Comparison of ENCODE assay signal across 1 cellular context in the genomic region with DNA sequence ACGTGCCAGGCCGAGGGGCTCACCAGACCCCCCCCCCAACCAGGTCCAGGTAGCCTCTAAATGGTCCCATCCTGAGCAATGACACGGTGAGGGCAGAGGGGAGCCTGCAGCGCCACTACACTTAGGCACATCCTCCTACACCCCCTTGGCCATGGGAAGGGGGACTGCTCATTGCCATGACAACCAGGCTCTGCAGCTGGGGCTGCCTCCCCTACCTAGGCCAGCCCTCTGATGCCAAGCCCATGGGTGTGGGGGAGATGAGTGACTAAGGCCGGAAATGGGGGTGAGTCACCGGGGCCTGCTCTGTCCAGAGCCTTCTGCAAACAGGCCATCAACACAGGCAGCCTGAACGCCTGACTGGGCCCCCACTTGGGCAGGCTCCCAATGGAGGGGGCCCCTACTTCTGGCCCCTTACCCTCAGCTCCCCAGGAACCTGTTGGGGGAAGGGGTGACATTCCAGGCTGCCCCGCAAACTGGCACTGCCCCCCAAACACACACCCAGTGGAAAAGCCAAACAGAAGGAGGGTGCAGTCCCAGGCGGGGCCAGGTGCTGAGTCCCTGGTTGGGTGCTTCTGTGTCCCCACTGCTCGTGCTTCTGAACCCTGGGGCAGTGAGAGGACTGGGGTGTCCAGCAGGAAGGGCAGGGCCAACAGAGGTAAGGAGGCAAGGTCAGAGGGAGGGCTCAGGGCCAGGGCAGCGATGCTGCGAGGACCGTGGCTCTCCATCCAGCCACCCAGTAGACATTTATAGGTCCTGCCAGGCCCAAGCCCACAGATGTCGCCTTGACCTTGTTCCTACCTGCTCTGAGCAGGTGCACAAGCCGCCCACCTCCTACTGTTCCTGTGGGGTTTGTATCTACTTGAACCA.
TF ChIP-seq lines count a peak whose summit lies in the region.

No MANE protein-coding gene starts in this region.

TF ChIP-seq in WTC11, 78 proteins besides CTCF, POLR2A, EP300 and RAD21 (continued from another document):
- TF ChIP-seq, protein P1, sequence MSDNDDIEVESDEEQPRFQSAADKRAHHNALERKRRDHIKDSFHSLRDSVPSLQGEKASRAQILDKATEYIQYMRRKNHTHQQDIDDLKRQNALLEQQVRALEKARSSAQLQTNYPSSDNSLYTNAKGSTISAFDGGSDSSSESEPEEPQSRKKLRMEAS (CRISPR knock-in tag; IDR thresholded peaks at IDR 0.05) = no peak
- TF ChIP-seq, protein P2, sequence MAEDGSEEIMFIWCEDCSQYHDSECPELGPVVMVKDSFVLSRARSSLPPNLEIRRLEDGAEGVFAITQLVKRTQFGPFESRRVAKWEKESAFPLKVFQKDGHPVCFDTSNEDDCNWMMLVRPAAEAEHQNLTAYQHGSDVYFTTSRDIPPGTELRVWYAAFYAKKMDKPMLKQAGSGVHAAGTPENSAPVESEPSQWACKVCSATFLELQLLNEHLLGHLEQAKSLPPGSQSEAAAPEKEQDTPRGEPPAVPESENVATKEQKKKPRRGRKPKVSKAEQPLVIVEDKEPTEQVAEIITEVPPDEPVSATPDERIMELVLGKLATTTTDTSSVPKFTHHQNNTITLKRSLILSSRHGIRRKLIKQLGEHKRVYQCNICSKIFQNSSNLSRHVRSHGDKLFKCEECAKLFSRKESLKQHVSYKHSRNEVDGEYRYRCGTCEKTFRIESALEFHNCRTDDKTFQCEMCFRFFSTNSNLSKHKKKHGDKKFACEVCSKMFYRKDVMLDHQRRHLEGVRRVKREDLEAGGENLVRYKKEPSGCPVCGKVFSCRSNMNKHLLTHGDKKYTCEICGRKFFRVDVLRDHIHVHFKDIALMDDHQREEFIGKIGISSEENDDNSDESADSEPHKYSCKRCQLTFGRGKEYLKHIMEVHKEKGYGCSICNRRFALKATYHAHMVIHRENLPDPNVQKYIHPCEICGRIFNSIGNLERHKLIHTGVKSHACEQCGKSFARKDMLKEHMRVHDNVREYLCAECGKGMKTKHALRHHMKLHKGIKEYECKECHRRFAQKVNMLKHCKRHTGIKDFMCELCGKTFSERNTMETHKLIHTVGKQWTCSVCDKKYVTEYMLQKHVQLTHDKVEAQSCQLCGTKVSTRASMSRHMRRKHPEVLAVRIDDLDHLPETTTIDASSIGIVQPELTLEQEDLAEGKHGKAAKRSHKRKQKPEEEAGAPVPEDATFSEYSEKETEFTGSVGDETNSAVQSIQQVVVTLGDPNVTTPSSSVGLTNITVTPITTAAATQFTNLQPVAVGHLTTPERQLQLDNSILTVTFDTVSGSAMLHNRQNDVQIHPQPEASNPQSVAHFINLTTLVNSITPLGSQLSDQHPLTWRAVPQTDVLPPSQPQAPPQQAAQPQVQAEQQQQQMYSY (CRISPR knock-in tag; IDR thresholded peaks at IDR 0.05) = no peak
- TF ChIP-seq KAT7 (CRISPR knock-in tag; IDR thresholded peaks at IDR 0.05; ENCODE audit: borderline replicate concordance) (no peak), TEAD4 (CRISPR knock-in tag; IDR thresholded peaks at IDR 0.05) (no peak), ESRRA (CRISPR knock-in tag; IDR thresholded peaks at IDR 0.05; ENCODE audit: borderline replicate concordance) (no peak), ZNF263 (CRISPR knock-in tag; IDR thresholded peaks at IDR 0.05; ENCODE audit: low read depth) (no peak), SMAD4 (CRISPR knock-in tag; IDR thresholded peaks at IDR 0.05) (no peak), NFATC4 (CRISPR knock-in tag; IDR thresholded peaks at IDR 0.05) (no peak), FOXP1 (CRISPR knock-in tag; IDR thresholded peaks at IDR 0.05; ENCODE audit: borderline replicate concordance) (no peak), GABPB1 (CRISPR knock-in tag; IDR thresholded peaks at IDR 0.05) (no peak), ELF4 (CRISPR knock-in tag; IDR thresholded peaks at IDR 0.05; ENCODE audit: low read depth) (no peak), GRHL2 (CRISPR knock-in tag; IDR thresholded peaks at IDR 0.05; ENCODE audit: insufficient replicate concordance, severe bottlenecking) (no peak)
- TF ChIP-seq, protein P3, sequence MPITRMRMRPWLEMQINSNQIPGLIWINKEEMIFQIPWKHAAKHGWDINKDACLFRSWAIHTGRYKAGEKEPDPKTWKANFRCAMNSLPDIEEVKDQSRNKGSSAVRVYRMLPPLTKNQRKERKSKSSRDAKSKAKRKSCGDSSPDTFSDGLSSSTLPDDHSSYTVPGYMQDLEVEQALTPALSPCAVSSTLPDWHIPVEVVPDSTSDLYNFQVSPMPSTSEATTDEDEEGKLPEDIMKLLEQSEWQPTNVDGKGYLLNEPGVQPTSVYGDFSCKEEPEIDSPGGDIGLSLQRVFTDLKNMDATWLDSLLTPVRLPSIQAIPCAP (CRISPR knock-in tag; IDR thresholded peaks at IDR 0.05) = no peak
- TF ChIP-seq, protein P4, sequence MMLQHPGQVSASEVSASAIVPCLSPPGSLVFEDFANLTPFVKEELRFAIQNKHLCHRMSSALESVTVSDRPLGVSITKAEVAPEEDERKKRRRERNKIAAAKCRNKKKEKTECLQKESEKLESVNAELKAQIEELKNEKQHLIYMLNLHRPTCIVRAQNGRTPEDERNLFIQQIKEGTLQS (CRISPR knock-in tag; conservative IDR thresholded peaks at IDR 0.05) = no peak
- TF ChIP-seq, protein P5, sequence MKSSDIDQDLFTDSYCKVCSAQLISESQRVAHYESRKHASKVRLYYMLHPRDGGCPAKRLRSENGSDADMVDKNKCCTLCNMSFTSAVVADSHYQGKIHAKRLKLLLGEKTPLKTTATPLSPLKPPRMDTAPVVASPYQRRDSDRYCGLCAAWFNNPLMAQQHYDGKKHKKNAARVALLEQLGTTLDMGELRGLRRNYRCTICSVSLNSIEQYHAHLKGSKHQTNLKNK (CRISPR knock-in tag; IDR thresholded peaks at IDR 0.05) = no peak
- TF ChIP-seq, protein P6, sequence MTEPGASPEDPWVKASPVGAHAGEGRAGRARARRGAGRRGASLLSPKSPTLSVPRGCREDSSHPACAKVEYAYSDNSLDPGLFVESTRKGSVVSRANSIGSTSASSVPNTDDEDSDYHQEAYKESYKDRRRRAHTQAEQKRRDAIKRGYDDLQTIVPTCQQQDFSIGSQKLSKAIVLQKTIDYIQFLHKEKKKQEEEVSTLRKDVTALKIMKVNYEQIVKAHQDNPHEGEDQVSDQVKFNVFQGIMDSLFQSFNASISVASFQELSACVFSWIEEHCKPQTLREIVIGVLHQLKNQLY (CRISPR knock-in tag; IDR thresholded peaks at IDR 0.05) = no peak
- TF ChIP-seq, protein P7, sequence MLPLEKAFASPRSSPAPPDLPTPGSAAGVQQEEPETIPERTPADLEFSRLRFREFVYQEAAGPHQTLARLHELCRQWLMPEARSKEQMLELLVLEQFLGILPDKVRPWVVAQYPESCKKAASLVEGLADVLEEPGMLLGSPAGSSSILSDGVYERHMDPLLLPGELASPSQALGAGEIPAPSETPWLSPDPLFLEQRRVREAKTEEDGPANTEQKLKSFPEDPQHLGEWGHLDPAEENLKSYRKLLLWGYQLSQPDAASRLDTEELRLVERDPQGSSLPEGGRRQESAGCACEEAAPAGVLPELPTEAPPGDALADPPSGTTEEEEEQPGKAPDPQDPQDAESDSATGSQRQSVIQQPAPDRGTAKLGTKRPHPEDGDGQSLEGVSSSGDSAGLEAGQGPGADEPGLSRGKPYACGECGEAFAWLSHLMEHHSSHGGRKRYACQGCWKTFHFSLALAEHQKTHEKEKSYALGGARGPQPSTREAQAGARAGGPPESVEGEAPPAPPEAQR (CRISPR knock-in tag; IDR thresholded peaks at IDR 0.05) = no peak
- TF ChIP-seq, protein P8, sequence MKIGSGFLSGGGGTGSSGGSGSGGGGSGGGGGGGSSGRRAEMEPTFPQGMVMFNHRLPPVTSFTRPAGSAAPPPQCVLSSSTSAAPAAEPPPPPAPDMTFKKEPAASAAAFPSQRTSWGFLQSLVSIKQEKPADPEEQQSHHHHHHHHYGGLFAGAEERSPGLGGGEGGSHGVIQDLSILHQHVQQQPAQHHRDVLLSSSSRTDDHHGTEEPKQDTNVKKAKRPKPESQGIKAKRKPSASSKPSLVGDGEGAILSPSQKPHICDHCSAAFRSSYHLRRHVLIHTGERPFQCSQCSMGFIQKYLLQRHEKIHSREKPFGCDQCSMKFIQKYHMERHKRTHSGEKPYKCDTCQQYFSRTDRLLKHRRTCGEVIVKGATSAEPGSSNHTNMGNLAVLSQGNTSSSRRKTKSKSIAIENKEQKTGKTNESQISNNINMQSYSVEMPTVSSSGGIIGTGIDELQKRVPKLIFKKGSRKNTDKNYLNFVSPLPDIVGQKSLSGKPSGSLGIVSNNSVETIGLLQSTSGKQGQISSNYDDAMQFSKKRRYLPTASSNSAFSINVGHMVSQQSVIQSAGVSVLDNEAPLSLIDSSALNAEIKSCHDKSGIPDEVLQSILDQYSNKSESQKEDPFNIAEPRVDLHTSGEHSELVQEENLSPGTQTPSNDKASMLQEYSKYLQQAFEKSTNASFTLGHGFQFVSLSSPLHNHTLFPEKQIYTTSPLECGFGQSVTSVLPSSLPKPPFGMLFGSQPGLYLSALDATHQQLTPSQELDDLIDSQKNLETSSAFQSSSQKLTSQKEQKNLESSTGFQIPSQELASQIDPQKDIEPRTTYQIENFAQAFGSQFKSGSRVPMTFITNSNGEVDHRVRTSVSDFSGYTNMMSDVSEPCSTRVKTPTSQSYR (CRISPR knock-in tag; IDR thresholded peaks at IDR 0.05) = no peak
TF ChIP-seq in WTC11: peak in this region for 0.
